7 cellular contexts compared by ENCODE assay signal in the genomic region with DNA sequence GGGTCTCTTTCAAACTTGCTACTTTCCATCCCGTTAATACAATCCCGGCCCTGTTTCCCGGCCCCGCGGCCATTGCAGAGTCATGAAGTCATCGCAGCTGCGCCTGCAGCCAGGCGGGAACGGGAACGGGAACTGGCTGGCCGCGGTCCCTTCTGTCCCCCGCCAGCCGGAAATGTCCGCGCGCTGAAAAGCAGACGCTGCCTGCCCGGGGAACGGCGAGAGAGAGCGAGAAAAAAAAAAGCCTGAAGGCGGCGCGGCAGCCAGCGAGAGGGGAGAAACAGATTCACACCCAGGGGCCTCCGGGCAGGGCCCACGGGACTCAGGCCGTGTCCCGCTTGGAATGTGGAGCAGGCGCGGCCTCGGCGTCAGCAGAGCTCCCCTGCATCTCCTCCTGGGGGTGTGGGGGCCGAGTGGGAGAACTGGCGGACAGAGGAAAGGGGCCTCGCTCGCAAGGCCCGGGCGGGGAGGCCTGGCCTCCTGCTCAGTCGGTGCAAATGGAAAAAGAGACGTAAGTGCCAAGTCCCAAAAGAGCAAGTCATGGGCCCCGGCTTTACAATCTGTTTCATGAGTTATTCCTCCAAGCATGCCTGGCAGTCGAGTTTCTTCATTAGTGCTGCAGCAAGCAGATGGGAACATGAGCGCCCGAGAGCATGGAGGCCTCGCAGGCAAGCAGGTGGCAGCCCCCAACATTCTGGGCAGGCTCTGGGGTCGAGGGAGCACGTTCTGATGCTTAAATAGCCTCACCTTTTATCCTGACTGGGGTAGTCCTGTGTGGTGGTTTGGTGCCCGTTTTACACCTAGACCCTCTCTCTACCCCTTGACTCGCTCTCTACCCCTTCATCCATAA.
DNase-seq lines count a peak whose midpoint lies in the region; ATAC-seq and TF ChIP-seq lines count a peak whose summit lies in the region.

No MANE protein-coding gene starts in this region.

- peaks cover 21% of the 10 kb centered on the region for H3K4me1 Mint-ChIP-seq in mesothelial cell of epicardium

- in situ Hi-C loops in transverse colon (cut with MboI; ENCODE audit: low pct_ligation_motif_present in 1 of 4, low pct_unique_long_range_greater_than_20kb in 1 of 4, low sequenced_read_pairs in 3 of 4): no loop called here

- H3K27ac ChIP-seq in esophagus squamous epithelium (peak overlapping the region; percentile 29 to 85 (median 82)), transverse colon (peak overlapping the region; percentile 78 to 89 (median 84))

- peaks cover 0 to 18% (median 6%) of the 10 kb centered on the region in 3 donors for H3K4me1 ChIP-seq in esophagus squamous epithelium
- peaks cover 0 to 14% (median 8%) of the 10 kb centered on the region in 4 donors for H3K4me1 ChIP-seq in transverse colon

- DNase-seq in H7 (peak; percentile 82), SK-N-DZ (ENCODE audit: low spot score) (peak; percentile 61), esophagus squamous epithelium (lab: John Stamatoyannopoulos, UW) (no peak), mesothelial cell of epicardium (ENCODE audit: low spot score in 2 of 2, unreplicated experiment in 2 of 2) (peak; percentile 64 to 81), transverse colon (peak; percentile 52)

- 21 to 62% methylated on average over 11 to 26 of the region's 51 CpGs for WGBS in esophagus squamous epithelium, 2 donors
- WGBS in transverse colon (ENCODE audit: low coverage in 1 of 2), 2 donors: 23% methylated on average over 45 of the region's 51 CpGs; no CpG with 5 or more reads in 1 of the 2 donors

- H3K9me3 ChIP-seq in esophagus squamous epithelium (no peaks in the 10 kb centered on the region), transverse colon (no peaks in the 10 kb centered on the region)

- TF ChIP-seq EP300 in transverse colon (IDR thresholded peaks at IDR 0.05; ENCODE audit: low read depth): no peak

- H3K4me3 ChIP-seq in H7 (ENCODE audit: insufficient read depth, low read depth, low read length): peak overlapping the region; percentile 24; the same call in 1 of the 2 replicates
- peak overlapping the region; percentile 11 to 62 (median 38) for H3K4me3 ChIP-seq in esophagus squamous epithelium
- peak overlapping the region in 3 of 4 donors; percentile 20 to 45 (median 24) for H3K4me3 ChIP-seq in transverse colon

- H3K27me3 ChIP-seq in H7 (ENCODE audit: control insufficient read depth, insufficient read depth, low read length) (peaks cover 9% of the 10 kb centered on the region), esophagus squamous epithelium (peaks cover 0 to 14% (median 0%) of the 10 kb centered on the region in 4 donors), transverse colon (peaks cover 13% of the 10 kb centered on the region)

- intact Hi-C loops in esophagus squamous epithelium (cut with DNase I): no loop called here
- intact Hi-C loops in transverse colon (cut with DNase I; ENCODE audit: low total_unique reads): no loop called here

- H3K27me3 Mint-ChIP-seq in mesothelial cell of epicardium (ENCODE audit: low read depth): peaks cover 4% of the 10 kb centered on the region

- H3K36me3 ChIP-seq in H7 (replicated peaks; ENCODE audit: control insufficient read depth, insufficient read depth, low read length) (no peaks in the 10 kb centered on the region), esophagus squamous epithelium (no peaks in the 10 kb centered on the region), transverse colon (no peaks in the 10 kb centered on the region)

- ATAC-seq in GM21717 (IDR thresholded peaks at IDR 0.05; ENCODE audit: unreplicated experiment): no peak
- ATAC-seq in GM21360 (IDR thresholded peaks at IDR 0.05; ENCODE audit: unreplicated experiment): no peak

- TF ChIP-seq POLR2A in esophagus squamous epithelium (IDR thresholded peaks at IDR 0.05) (no peak), transverse colon (IDR thresholded peaks at IDR 0.05) (no peak)

- H3K27ac Mint-ChIP-seq in mesothelial cell of epicardium: peak overlapping the region; percentile 98

- peaks cover 14% of the 10 kb centered on the region for H3K9me3 Mint-ChIP-seq in mesothelial cell of epicardium

- TF ChIP-seq CTCF in esophagus squamous epithelium (IDR thresholded peaks at IDR 0.05) (peak in 1 of 6 experiments; percentile 10), mesothelial cell of epicardium (IDR thresholded peaks at IDR 0.05; ENCODE audit: unreplicated experiment) (no peak), transverse colon (IDR thresholded peaks at IDR 0.05) (peak in 1 of 5 experiments; percentile 6)

- peaks cover 7% of the 10 kb centered on the region for H3K36me3 Mint-ChIP-seq in mesothelial cell of epicardium

- H3K4me3 Mint-ChIP-seq in mesothelial cell of epicardium: peak overlapping the region; percentile 69
